1 cellular context compared by ENCODE assay signal in genomic region chr4:182716207-182716606, GRCh38.
TF ChIP-seq lines count a peak whose summit lies in the region.

No MANE protein-coding gene starts in this region.

TF ChIP-seq in H1, 55 proteins besides CTCF, POLR2A, EP300 and RAD21:
- TF ChIP-seq ZNF274 (IDR thresholded peaks at IDR 0.05; ENCODE audit: borderline replicate concordance, extremely low read depth, low read length) (no peak), TAF7 (optimal IDR thresholded peaks at IDR 0.05; ENCODE audit: borderline replicate concordance, low read depth, low read length) (no peak), SAP30 (IDR thresholded peaks at IDR 0.05; ENCODE audit: insufficient read depth, insufficient replicate concordance, low read length) (no peak), TAF1 (IDR thresholded peaks at IDR 0.05; ENCODE audit: low read depth, low read length) (no peak), CBX8 (IDR thresholded peaks at IDR 0.05; ENCODE audit: borderline replicate concordance, low read depth, low read length) (no peak), CREB1 (IDR thresholded peaks at IDR 0.05) (no peak), RXRA (IDR thresholded peaks at IDR 0.05; ENCODE audit: insufficient read depth, low read depth, low read length) (no peak), POU5F1 (IDR thresholded peaks at IDR 0.05; ENCODE audit: low read depth, low read length) (no peak), CHD7 (IDR thresholded peaks at IDR 0.05; ENCODE audit: insufficient replicate concordance, low read length) (no peak), KDM4A (IDR thresholded peaks at IDR 0.05; ENCODE audit: low read depth, low read length, severe bottlenecking) (no peak), EZH2 (IDR thresholded peaks at IDR 0.05; ENCODE audit: low read depth, low read length, severe bottlenecking) (no peak), SIRT6 (IDR thresholded peaks at IDR 0.05; ENCODE audit: low read length) (no peak), GABPA (IDR thresholded peaks at IDR 0.05; ENCODE audit: borderline replicate concordance, insufficient read depth, low read length) (no peak)
TF ChIP-seq in H1: peak in this region for 0.
